ENCODE assay signal across 14 cellular contexts in genomic region chr5:41637869-41638268, GRCh38.
DNase-seq lines count a peak whose midpoint lies in the region; ATAC-seq, FAIRE-seq and TF ChIP-seq lines count a peak whose summit lies in the region.
"Had no signal": no experiment of that assay in that cellular context is flagged by ENCODE, and none has a peak within 500 bp of the region (broad histone marks: within the 10 kb centered on the region; RNA-seq: fewer than 3 reads in every experiment).

No MANE protein-coding gene starts in this region.

- no peak for TF ChIP-seq EP300 in GM12878 (IDR thresholded peaks at IDR 0.05; ENCODE audit: borderline replicate concordance in 1 of 2, control insufficient read depth in 1 of 2, low read depth in 2 of 2, low read length in 2 of 2)

- no peak overlapping the region for H3K27ac ChIP-seq in GM12878 (ENCODE audit: control insufficient read depth, insufficient read depth)

- POLR2A ChIA-PET in GM12878 (lab: Charles Lee): no interaction called here

- no peak for TF ChIP-seq RAD21 in GM12878 (IDR thresholded peaks at IDR 0.05; ENCODE audit: insufficient read depth, low read depth, low read length)

- in situ Hi-C loops in GM12878 (cut with MboI): no loop called here

- CTCF ChIA-PET in GM12878 (lab: Yijun Ruan, JAX): interaction anchor here (1.2 to 2.1 kb wide), 2 partner anchors 18 to 733 kb away, joined by 3 to 9 read pairs; no protein-coding TSS in a partner anchor

- no peaks in the 10 kb centered on the region for H3K36me3 ChIP-seq in GM12878 (ENCODE audit: control insufficient read depth in 2 of 2, insufficient read depth in 2 of 2, low read length in 1 of 2)

- WGBS in GM12878 (ENCODE audit: insufficient coverage, insufficient replicate concordance, low lambda C conversion rate, missing lambda C conversion rate): 45% methylated on average over 4 of the region's 4 CpGs

- BruUV-seq in GM12878 (replicated peaks; lab: Mats Ljungman, UMichigan): no TSS peak

- no peaks in the 10 kb centered on the region for H3K4me1 ChIP-seq in GM12878 (ENCODE audit: control insufficient read depth, insufficient read depth, low read length)

- TF ChIP-seq POLR2A in GM12878 (IDR thresholded peaks at IDR 0.05; ENCODE audit: low read depth, low read length): no peak

- H3K4me3 ChIP-seq in GM12878: no peak overlapping the region

- no peak overlapping the region for H3K9ac ChIP-seq in GM12878 (ENCODE audit: control insufficient read depth, insufficient read depth, low read length)

- H3K36me3 Mint-ChIP-seq in progenitor cell of endocrine pancreas (ENCODE audit: insufficient read depth): no peaks in the 10 kb centered on the region
- H3K36me3 Mint-ChIP-seq in immature natural killer cell: no peaks in the 10 kb centered on the region
- H3K36me3 Mint-ChIP-seq in natural killer cell treated with Interleukin-12 subunit alpha and Interleukin-12 subunit beta and Interleukin-15 and Interleukin-18, amount 100 ng/mL, for 72 hours: no peaks in the 10 kb centered on the region
- H3K36me3 Mint-ChIP-seq: activated naive CD4-positive, alpha-beta T cell treated with anti-CD3 and anti-CD28 coated beads, Interleukin-2, amount 10 ng/mL, durations not matched to agents 7 days and 5 days had no signal

- no peak overlapping the region for H3K27ac Mint-ChIP-seq in progenitor cell of endocrine pancreas
- no peak overlapping the region for H3K27ac Mint-ChIP-seq in immature natural killer cell
- no peak overlapping the region for H3K27ac Mint-ChIP-seq in natural killer cell treated with Interleukin-12 subunit alpha and Interleukin-12 subunit beta and Interleukin-15 and Interleukin-18, amount 100 ng/mL, for 72 hours
- H3K27ac Mint-ChIP-seq: activated naive CD4-positive, alpha-beta T cell treated with anti-CD3 and anti-CD28 coated beads, Interleukin-2, amount 10 ng/mL, durations not matched to agents 7 days and 5 days had no signal

- intact Hi-C loops in GM12878 (cut with micrococcal nuclease; ENCODE audit: unreplicated experiment): loop anchor here (2.0 kb wide), 1 partner anchor 367 kb away; no protein-coding TSS in a partner anchor

- ATAC-seq in GM12878: peak; percentile 57; the same call in 2 of the 3 replicates
- no peak for ATAC-seq in natural killer cell treated with Interleukin-12 subunit alpha and Interleukin-12 subunit beta and Interleukin-15 and Interleukin-18, amount 100 ng/mL, for 72 hours

- no peak overlapping the region for H3K4me2 ChIP-seq in GM12878 (ENCODE audit: control insufficient read depth, insufficient read depth)

- SMC1A ChIA-PET in GM12878 (lab: Charles Lee; ENCODE audit: uncharacterized antibody, unreplicated experiment): interaction anchor here (1.1 kb wide), 1 partner anchor 10 kb away, joined by 3 read pairs; no protein-coding TSS in a partner anchor

- no peaks in the 10 kb centered on the region for H3K27me3 Mint-ChIP-seq in progenitor cell of endocrine pancreas
- H3K27me3 Mint-ChIP-seq in immature natural killer cell (ENCODE audit: low read depth in 3 of 3): peaks cover 0 to 2% (median 0%) of the 10 kb centered on the region in 3 donors
- peaks cover 0 to 16% of the 10 kb centered on the region in 2 donors for H3K27me3 Mint-ChIP-seq in natural killer cell treated with Interleukin-12 subunit alpha and Interleukin-12 subunit beta and Interleukin-15 and Interleukin-18, amount 100 ng/mL, for 72 hours
- H3K27me3 Mint-ChIP-seq: activated naive CD4-positive, alpha-beta T cell treated with anti-CD3 and anti-CD28 coated beads, Interleukin-2, amount 10 ng/mL, durations not matched to agents 7 days and 5 days had no signal

- RAD21 ChIA-PET in GM12878 (lab: Charles Lee; ENCODE audit: unreplicated experiment): interaction anchor here (1.0 to 1.5 kb wide), 2 partner anchors 368 to 733 kb away, joined by 3 read pairs; no protein-coding TSS in a partner anchor

- H3K27me3 ChIP-seq in GM12878 (replicated peaks in 1 of 2; ENCODE audit: control insufficient read depth in 2 of 2, insufficient read depth in 2 of 2, low read length in 1 of 2): no peaks in the 10 kb centered on the region

- no peak overlapping the region for H2AFZ ChIP-seq in GM12878 (ENCODE audit: control insufficient read depth, low read depth, low read length)

- no peaks in the 10 kb centered on the region for H3K79me2 ChIP-seq in GM12878 (ENCODE audit: control insufficient read depth, insufficient read depth, low read length)

- H3K9me3 Mint-ChIP-seq in progenitor cell of endocrine pancreas (ENCODE audit: low read depth) (peaks cover 2% of the 10 kb centered on the region), immature natural killer cell (no peaks in the 10 kb centered on the region)
- peaks cover 7% of the 10 kb centered on the region for H3K9me3 Mint-ChIP-seq in natural killer cell treated with Interleukin-12 subunit alpha and Interleukin-12 subunit beta and Interleukin-15 and Interleukin-18, amount 100 ng/mL, for 72 hours
- H3K9me3 Mint-ChIP-seq: activated naive CD4-positive, alpha-beta T cell treated with anti-CD3 and anti-CD28 coated beads, Interleukin-2, amount 10 ng/mL, durations not matched to agents 7 days and 5 days; nephron progenitor cell had no signal

- DNase-seq in DMS 273 (lab: John Stamatoyannopoulos, UW; ENCODE audit: unreplicated experiment) (peak; percentile 12), DMS 273 treated with DMSO at 0.1 percent for 48 hours (lab: John Stamatoyannopoulos, UW) (no peak), GM12878 (ENCODE audit: low read depth, low spot score) (no peak), progenitor cell of endocrine pancreas (ENCODE audit: low spot score, unreplicated experiment) (no peak), NCI-H146 treated with DMSO at 0.1 percent for 48 hours (lab: John Stamatoyannopoulos, UW; ENCODE audit: unreplicated experiment) (no peak), immature natural killer cell (no peak)
- DNase-seq in natural killer cell treated with Interleukin-12 subunit alpha and Interleukin-12 subunit beta and Interleukin-15 and Interleukin-18, amount 100 ng/mL, for 72 hours (ENCODE audit: low spot score): no peak
- DNase-seq: 8988T; activated naive CD4-positive, alpha-beta T cell treated with anti-CD3 and anti-CD28 coated beads, Interleukin-2, amount 10 ng/mL, durations not matched to agents 7 days and 5 days; NCI-H1048; nephron progenitor cell; stimulated activated CD4-positive, alpha-beta T cell treated with anti-CD3 and anti-CD28 coated beads, Interleukin-4, amount 100 ng/mL, for 4 hours had no signal

- no peaks in the 10 kb centered on the region for H3K9me3 ChIP-seq in GM12878 (replicated peaks; ENCODE audit: control insufficient read depth, insufficient read depth, low read length)

- no peaks in the 10 kb centered on the region for H4K20me1 ChIP-seq in GM12878 (ENCODE audit: control insufficient read depth, insufficient read depth)

- no peak overlapping the region for H3K4me3 Mint-ChIP-seq in progenitor cell of endocrine pancreas (ENCODE audit: low read depth)
- H3K4me3 Mint-ChIP-seq in immature natural killer cell: no peak overlapping the region
- no peak overlapping the region for H3K4me3 Mint-ChIP-seq in natural killer cell treated with Interleukin-12 subunit alpha and Interleukin-12 subunit beta and Interleukin-15 and Interleukin-18, amount 100 ng/mL, for 72 hours
- H3K4me3 Mint-ChIP-seq: activated naive CD4-positive, alpha-beta T cell treated with anti-CD3 and anti-CD28 coated beads, Interleukin-2, amount 10 ng/mL, durations not matched to agents 7 days and 5 days; nephron progenitor cell had no signal

- H3K4me1 Mint-ChIP-seq in progenitor cell of endocrine pancreas (ENCODE audit: low read depth) (peaks cover 3% of the 10 kb centered on the region), immature natural killer cell (no peaks in the 10 kb centered on the region)
- H3K4me1 Mint-ChIP-seq in natural killer cell treated with Interleukin-12 subunit alpha and Interleukin-12 subunit beta and Interleukin-15 and Interleukin-18, amount 100 ng/mL, for 72 hours (ENCODE audit: low read depth in 2 of 2): no peaks in the 10 kb centered on the region
- H3K4me1 Mint-ChIP-seq: activated naive CD4-positive, alpha-beta T cell treated with anti-CD3 and anti-CD28 coated beads, Interleukin-2, amount 10 ng/mL, durations not matched to agents 7 days and 5 days had no signal

- FAIRE-seq in GM12878 (lab: Jason Lieb, UNC): no peak
- FAIRE-seq: RCC 7860 had no signal

- TF ChIP-seq CTCF in LNCAP (IDR thresholded peaks at IDR 0.05) (peak; percentile 43; the same call in 1 of the 2 replicates), GM12878 (IDR thresholded peaks at IDR 0.05 in 2 of 3, conservative IDR thresholded peaks at IDR 0.05 in 1 of 3; ENCODE audit: control insufficient read depth in 2 of 3, extremely low read depth in 1 of 3, insufficient read depth in 1 of 3, low read depth in 3 of 3, low read length in 3 of 3) (peak in 1 of 3 experiments; percentile 11; a peak in 1 of 6 replicates), progenitor cell of endocrine pancreas (IDR thresholded peaks at IDR 0.05; ENCODE audit: unreplicated experiment) (peak; percentile 34)

TF ChIP-seq in GM12878, 131 proteins besides CTCF, POLR2A, EP300 and RAD21 (continues in another document):
- no peak for TF ChIP-seq ATF7 (IDR thresholded peaks at IDR 0.05; ENCODE audit: low read depth)
- no peak for TF ChIP-seq E2F4 (IDR thresholded peaks at IDR 0.05; ENCODE audit: low read depth, low read length)
- no peak for TF ChIP-seq CBFB (IDR thresholded peaks at IDR 0.05; ENCODE audit: low read depth)
